ENCODE assay signal across 23 cellular contexts in genomic region chr6:87851674-87852260, GRCh38.
"Had no signal": no experiment of that assay in that cellular context is flagged by ENCODE, and none has a peak within 500 bp of the region (broad histone marks: within the 10 kb centered on the region; RNA-seq: fewer than 3 reads in every experiment).

No MANE protein-coding gene starts in this region.

- H3K4me3 Mint-ChIP-seq: activated B cell treated with CpG ODN at 0.5 μM for 24 hours; activated CD4-positive, alpha-beta T cell treated with anti-CD3 and anti-CD28 coated beads, Interleukin-2, amount 10 ng/mL, durations not matched to agents 24 days and 14 days; activated CD8-positive, alpha-beta memory T cell treated with anti-CD3 and anti-CD28 coated beads, Interleukin-2, amount 10 ng/mL, durations not matched to agents 7 days and 5 days; activated naive CD4-positive, alpha-beta T cell treated with anti-CD3 and anti-CD28 coated beads, Interleukin-2, amount 50 U/mL, for 24 hours; activated T-cell treated with anti-CD3 and anti-CD28 coated beads, Interleukin-2, amount 50 U/mL, for 24 hours; activated T-helper 1 cell treated with anti-CD3 and anti-CD28 coated beads, Interleukin-12 subunit alpha, Interleukin-12 subunit beta, Interleukin-2, Interleukin-4 antibody, amounts not matched to agents 30 ng/mL and 10 ng/mL and 1 ng/mL, durations not matched to agents 14 hours and 24 hours and 36 hours; T-cell had no signal

- H3K9me3 Mint-ChIP-seq: activated CD4-positive, alpha-beta T cell treated with anti-CD3 and anti-CD28 coated beads, Interleukin-2, amount 10 ng/mL, durations not matched to agents 24 days and 14 days; activated naive CD4-positive, alpha-beta T cell treated with anti-CD3 and anti-CD28 coated beads, Interleukin-2, amount 50 U/mL, for 24 hours; activated T-cell treated with anti-CD3 and anti-CD28 coated beads, Interleukin-2, amount 50 U/mL, for 24 hours; activated T-helper 1 cell treated with anti-CD3 and anti-CD28 coated beads, Interleukin-12 subunit alpha, Interleukin-12 subunit beta, Interleukin-2, Interleukin-4 antibody, amounts not matched to agents 30 ng/mL and 10 ng/mL and 1 ng/mL, durations not matched to agents 14 hours and 24 hours and 36 hours; T-cell had no signal

- H3K4me3 ChIP-seq: breast epithelium had no signal

- DNase-seq: activated B cell treated with CpG ODN at 0.5 μM for 24 hours; activated CD4-positive, alpha-beta T cell treated with anti-CD3 and anti-CD28 coated beads for 1 hour; activated CD4-positive, alpha-beta T cell treated with anti-CD3 and anti-CD28 coated beads, Interleukin-2, amount 10 ng/mL, durations not matched to agents 24 days and 14 days; activated CD4-positive, alpha-beta T cell treated with anti-CD3 and anti-CD28 coated beads, Interleukin-2, amount 50 U/mL, for 48 hours; activated CD8-positive, alpha-beta memory T cell treated with anti-CD3 and anti-CD28 coated beads, Interleukin-2, amount 10 ng/mL, durations not matched to agents 7 days and 5 days; activated effector memory CD4-positive, alpha-beta T cell treated with Interleukin-2 at 50 U/mL for 16 hours; activated naive CD4-positive, alpha-beta T cell; activated T-cell treated with anti-CD3 and anti-CD28 coated beads, Interleukin-2, amount 50 U/mL, for 24 hours; aorta; caudate nucleus; MM.1S; NCI-H146; NCI-H187 treated with DMSO at 0.1 percent for 48 hours; NCI-H2081 treated with DMSO at 0.1 percent for 48 hours; NCI-H2171 treated with DMSO at 0.1 percent for 48 hours; NCI-H345; NCI-H524; SIG-M5; T-cell; T1000 had no signal

- H3K4me1 ChIP-seq: breast epithelium had no signal

- H3K36me3 Mint-ChIP-seq: activated CD8-positive, alpha-beta memory T cell treated with anti-CD3 and anti-CD28 coated beads, Interleukin-2, amount 10 ng/mL, durations not matched to agents 7 days and 5 days; activated naive CD4-positive, alpha-beta T cell treated with anti-CD3 and anti-CD28 coated beads, Interleukin-2, amount 50 U/mL, for 24 hours; T-cell had no signal

- H3K27me3 ChIP-seq: breast epithelium had no signal

- H3K4me1 Mint-ChIP-seq: activated B cell treated with CpG ODN at 0.5 μM for 24 hours; activated CD4-positive, alpha-beta T cell treated with anti-CD3 and anti-CD28 coated beads, Interleukin-2, amount 10 ng/mL, durations not matched to agents 24 days and 14 days; activated CD8-positive, alpha-beta memory T cell treated with anti-CD3 and anti-CD28 coated beads, Interleukin-2, amount 10 ng/mL, durations not matched to agents 7 days and 5 days; activated naive CD4-positive, alpha-beta T cell treated with anti-CD3 and anti-CD28 coated beads, Interleukin-2, amount 50 U/mL, for 24 hours; T-cell had no signal

- H3K27ac ChIP-seq: breast epithelium had no signal

- H3K36me3 ChIP-seq: breast epithelium had no signal

- H3K27ac Mint-ChIP-seq: activated B cell treated with CpG ODN at 0.5 μM for 24 hours; activated CD4-positive, alpha-beta T cell treated with anti-CD3 and anti-CD28 coated beads, Interleukin-2, amount 10 ng/mL, durations not matched to agents 24 days and 14 days; activated CD8-positive, alpha-beta memory T cell treated with anti-CD3 and anti-CD28 coated beads, Interleukin-2, amount 10 ng/mL, durations not matched to agents 7 days and 5 days; activated naive CD4-positive, alpha-beta T cell treated with anti-CD3 and anti-CD28 coated beads, Interleukin-2, amount 50 U/mL, for 24 hours; activated T-cell treated with anti-CD3 and anti-CD28 coated beads, Interleukin-2, amount 50 U/mL, for 24 hours; activated T-helper 1 cell treated with anti-CD3 and anti-CD28 coated beads, Interleukin-12 subunit alpha, Interleukin-12 subunit beta, Interleukin-2, Interleukin-4 antibody, amounts not matched to agents 30 ng/mL and 10 ng/mL and 1 ng/mL, durations not matched to agents 14 hours and 24 hours and 36 hours; T-cell had no signal

- ATAC-seq: activated CD8-positive, alpha-beta memory T cell treated with anti-CD3 and anti-CD28 coated beads, Interleukin-2, amount 10 ng/mL, durations not matched to agents 7 days and 5 days; T-cell had no signal
